In genomic region chr1:77143529-77144121, GRCh38 we compare ENCODE assay signal across 9 cellular contexts.
DNase-seq lines count a peak whose midpoint lies in the region; ATAC-seq, FAIRE-seq and TF ChIP-seq lines count a peak whose summit lies in the region.
"Had no signal": no experiment of that assay in that cellular context is flagged by ENCODE, and none has a peak within 500 bp of the region (broad histone marks: within the 10 kb centered on the region; RNA-seq: fewer than 3 reads in every experiment).

No MANE protein-coding gene starts in this region.

- H3K27me3 ChIP-seq in GM06990 (replicated peaks; ENCODE audit: control insufficient read depth, insufficient read depth, low read length): no peaks in the 10 kb centered on the region

- H3K36me3 ChIP-seq in GM06990 (ENCODE audit: control insufficient read depth, insufficient read depth, low read length): no peaks in the 10 kb centered on the region

- peak; percentile 90 for FAIRE-seq in A204.1 (lab: Jason Lieb, UNC)

- H3K4me3 ChIP-seq in GM06990 (replicated peaks; ENCODE audit: low read depth, low read length) (no peak overlapping the region), fibroblast of pulmonary artery (replicated peaks; ENCODE audit: low read depth, low read length) (no peak overlapping the region)

- ATAC-seq in HG02763 (IDR thresholded peaks at IDR 0.05; ENCODE audit: unreplicated experiment) (no peak), GM18498 (IDR thresholded peaks at IDR 0.05; ENCODE audit: unreplicated experiment) (no peak), GM21423 (IDR thresholded peaks at IDR 0.05; ENCODE audit: unreplicated experiment) (no peak)

- TF ChIP-seq CTCF in GM06990 (IDR thresholded peaks at IDR 0.05; ENCODE audit: insufficient read depth, low read length, poor library complexity, severe bottlenecking) (peak; percentile 16), fibroblast of pulmonary artery (IDR thresholded peaks at IDR 0.05; ENCODE audit: low read length, missing control alignments) (peak; percentile 29)

- no peak for DNase-seq in GM06990 (ENCODE audit: extremely low read depth, insufficient read length)
- peak; percentile 63 for DNase-seq in OCI-M1 (lab: John Stamatoyannopoulos, UW)
- DNase-seq in fibroblast of pulmonary artery (ENCODE audit: low read depth): peak; percentile 30
- no peak for DNase-seq in activated T-cell treated with anti-CD3 and anti-CD28 coated beads for 4 hours
- DNase-seq: central memory CD4-positive, alpha-beta T cell had no signal

Comparison
In these comparisons a context has a peak if more than half of its experiments do, and no peak if none do; other contexts are left out.
1. DNase-seq: peak in OCI-M1 (single experiment) and fibroblast of pulmonary artery (single experiment); none in GM06990 (single experiment) and activated T-cell treated with anti-CD3 and anti-CD28 coated beads for 4 hours (single experiment).